Comparison of ENCODE assay signal across 10 cellular contexts in the genomic region with DNA sequence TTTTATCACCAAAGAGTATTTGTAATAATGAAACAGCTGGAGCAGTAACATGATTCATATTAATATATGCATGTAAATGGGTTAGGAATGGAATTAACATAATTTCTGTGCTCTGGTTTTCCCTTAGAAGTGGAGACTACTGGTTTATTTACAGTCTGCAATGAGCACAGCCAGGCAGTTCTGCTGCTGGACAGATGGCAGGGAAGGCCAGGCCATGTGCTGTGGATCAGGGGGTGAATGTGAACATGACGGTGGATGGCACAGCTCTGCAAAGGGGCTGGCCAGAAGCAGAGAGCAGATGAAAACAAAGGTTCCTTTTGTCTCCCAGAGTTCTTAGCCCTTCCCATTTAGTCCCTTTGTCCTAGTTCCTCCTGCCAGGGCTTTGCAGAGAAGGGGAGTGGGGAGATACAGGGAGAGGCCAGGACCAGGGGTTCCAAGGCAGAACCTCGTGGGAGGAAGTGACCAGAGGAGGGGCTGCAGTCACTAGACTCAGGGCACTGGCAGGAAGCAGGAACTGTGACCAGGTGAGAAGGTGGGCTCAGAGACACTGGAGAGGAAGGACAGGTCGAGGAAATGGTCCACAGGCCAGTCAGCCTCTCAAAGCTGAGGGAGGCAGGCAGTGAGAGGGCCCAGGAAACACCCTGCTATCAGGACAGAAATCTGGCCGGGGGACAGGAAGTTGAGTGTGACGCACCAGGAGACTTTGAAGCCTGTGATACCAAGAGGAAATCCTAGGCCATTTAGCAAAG.
A peak's percentile ranks its signal among the peaks of the same experiment; 100 is the strongest.
DNase-seq lines count a peak whose midpoint lies in the region; ATAC-seq and TF ChIP-seq lines count a peak whose summit lies in the region.
"Had no signal": no experiment of that assay in that cellular context is flagged by ENCODE, and none has a peak within 500 bp of the region (broad histone marks: within the 10 kb centered on the region; RNA-seq: fewer than 3 reads in every experiment).

No MANE protein-coding gene starts in this region.

- H3K27ac ChIP-seq in hepatocyte (peak overlapping the region; percentile 47), substantia nigra (ENCODE audit: low read depth, low read length, poor library complexity, severe bottlenecking) (peak overlapping the region; percentile 71), PC-9 (no peak overlapping the region)

- H3K27ac Mint-ChIP-seq in activated naive CD4-positive, alpha-beta T cell treated with anti-CD3 and anti-CD28 coated beads, Interleukin-2, amount 50 U/mL, for 24 hours: peak overlapping the region; percentile 69
- no peak overlapping the region for H3K27ac Mint-ChIP-seq in T-helper 17 cell
- H3K27ac Mint-ChIP-seq: CD4-positive, alpha-beta memory T cell had no signal

- H3K27me3 Mint-ChIP-seq in activated naive CD4-positive, alpha-beta T cell treated with anti-CD3 and anti-CD28 coated beads, Interleukin-2, amount 50 U/mL, for 24 hours: peaks cover 3% of the 10 kb centered on the region
- no peaks in the 10 kb centered on the region for H3K27me3 Mint-ChIP-seq in T-helper 17 cell

- no peaks in the 10 kb centered on the region for H3K36me3 Mint-ChIP-seq in activated naive CD4-positive, alpha-beta T cell treated with anti-CD3 and anti-CD28 coated beads, Interleukin-2, amount 50 U/mL, for 24 hours
- H3K36me3 Mint-ChIP-seq in T-helper 17 cell (ENCODE audit: low read depth): no peaks in the 10 kb centered on the region
- H3K36me3 Mint-ChIP-seq: CD4-positive, alpha-beta memory T cell had no signal

- H3K4me1 Mint-ChIP-seq in activated naive CD4-positive, alpha-beta T cell treated with anti-CD3 and anti-CD28 coated beads, Interleukin-2, amount 50 U/mL, for 24 hours: peaks cover 6% of the 10 kb centered on the region
- peaks cover 5% of the 10 kb centered on the region for H3K4me1 Mint-ChIP-seq in T-helper 17 cell

- H3F3A ChIP-seq in PC-9 (ENCODE audit: insufficient read depth, low read depth): 0 out of 2 replicates have a peak, but pooled peaks cover 4% of the 10 kb centered on the region

- POLR2A ChIA-PET in PC-9 (lab: Charles Lee; ENCODE audit: unreplicated experiment): no interaction called here

- intact Hi-C loops in PC-9 (cut with micrococcal nuclease; ENCODE audit: unreplicated experiment): no loop called here

- H3K36me3 ChIP-seq in hepatocyte (replicated peaks; ENCODE audit: insufficient read depth, low read depth) (no peaks in the 10 kb centered on the region), PC-9 (ENCODE audit: low read depth) (no peaks in the 10 kb centered on the region)

- H2AFZ ChIP-seq in hepatocyte: no peak overlapping the region
- no peak overlapping the region; the same call in 1 of the 2 replicates for H2AFZ ChIP-seq in PC-9

- H4K20me1 ChIP-seq in hepatocyte (ENCODE audit: insufficient read depth, poor library complexity, severe bottlenecking) (no peaks in the 10 kb centered on the region), PC-9 (ENCODE audit: insufficient read depth) (no peaks in the 10 kb centered on the region)

- H3K9me3 Mint-ChIP-seq in activated naive CD4-positive, alpha-beta T cell treated with anti-CD3 and anti-CD28 coated beads, Interleukin-2, amount 50 U/mL, for 24 hours: no peaks in the 10 kb centered on the region

- no TSS peak for BruUV-seq in PC-9 (replicated peaks; lab: Mats Ljungman, UMichigan)

- H3K4me2 ChIP-seq in hepatocyte (no peak overlapping the region), PC-9 (no peak overlapping the region)

- TF ChIP-seq CTCF in hepatocyte (IDR thresholded peaks at IDR 0.05; ENCODE audit: poor library complexity) (no peak), PC-9 (conservative IDR thresholded peaks at IDR 0.05) (no peak)

- no peak for DNase-seq in activated naive CD4-positive, alpha-beta T cell treated with anti-CD3 and anti-CD28 coated beads, Interleukin-2, amount 50 U/mL, for 16 hours
- DNase-seq in hepatocyte (ENCODE audit: low spot score) (no peak), substantia nigra (lab: John Stamatoyannopoulos, UW) (peak; percentile 4 to 91 (median 69)), T-helper 17 cell (no peak), PC-9 (no peak)
- DNase-seq: activated gamma-delta T cell; CD4-positive, alpha-beta memory T cell had no signal

- CTCF ChIA-PET in PC-9 (lab: Charles Lee): no interaction called here

- H3K4me3 ChIP-seq in hepatocyte (no peak overlapping the region), PC-9 (no peak overlapping the region)

- H3K4me3 Mint-ChIP-seq in activated naive CD4-positive, alpha-beta T cell treated with anti-CD3 and anti-CD28 coated beads, Interleukin-2, amount 50 U/mL, for 24 hours: no peak overlapping the region
- no peak overlapping the region for H3K4me3 Mint-ChIP-seq in T-helper 17 cell
- H3K4me3 Mint-ChIP-seq: CD4-positive, alpha-beta memory T cell had no signal

- H3K4me1 ChIP-seq in hepatocyte (ENCODE audit: insufficient read depth): no peaks in the 10 kb centered on the region
- H3K4me1 ChIP-seq in PC-9 (replicated peaks; ENCODE audit: insufficient read depth): no peaks in the 10 kb centered on the region

- H3K27me3 ChIP-seq in hepatocyte (no peaks in the 10 kb centered on the region), PC-9 (ENCODE audit: insufficient read depth, low read depth) (no peaks in the 10 kb centered on the region)

- ATAC-seq in SK-N-SH treated with all-trans-retinoic acid at 6 μM for 48 hours: peak; percentile 51; the same call in 1 of the 3 replicates
- no peak for ATAC-seq in HG02678 (IDR thresholded peaks at IDR 0.05; ENCODE audit: unreplicated experiment)
- ATAC-seq in T-helper 17 cell: no peak

- no peaks in the 10 kb centered on the region for H3K9me3 ChIP-seq in hepatocyte (ENCODE audit: low read depth)
- no peaks in the 10 kb centered on the region for H3K9me3 ChIP-seq in T-helper 17 cell (ENCODE audit: control insufficient read depth, low read length, poor library complexity, severe bottlenecking)
- no peaks in the 10 kb centered on the region for H3K9me3 ChIP-seq in PC-9 (ENCODE audit: insufficient read depth, low read depth)

- H3K79me2 ChIP-seq in hepatocyte: no peaks in the 10 kb centered on the region
- no peaks in the 10 kb centered on the region for H3K79me2 ChIP-seq in PC-9 (ENCODE audit: low read depth)

- 59% methylated on average over 5 of the region's 5 CpGs for WGBS in hepatocyte (ENCODE audit: low lambda C conversion rate, missing lambda C conversion rate)

- no peaks in the 10 kb centered on the region for H3K9me2 ChIP-seq in hepatocyte (replicated peaks; ENCODE audit: insufficient read depth)
- no peaks in the 10 kb centered on the region for H3K9me2 ChIP-seq in PC-9 (ENCODE audit: insufficient read depth)

TF ChIP-seq in SK-N-SH treated with all-trans-retinoic acid at 6 μM for 48 hours, 23 proteins besides CTCF, POLR2A, EP300 and RAD21:
- TF ChIP-seq ESRRG (CRISPR knock-in tag; IDR thresholded peaks at IDR 0.05) (no peak), TCF4 (CRISPR knock-in tag; IDR thresholded peaks at IDR 0.05; ENCODE audit: borderline replicate concordance) (peak; percentile 57; the same call in 1 of the 2 replicates)

Comparison
In these comparisons a context has a peak if more than half of its experiments do, and no peak if none do; other contexts are left out.
1. DNase-seq: peak in substantia nigra (49 of 49); none in activated naive CD4-positive, alpha-beta T cell treated with anti-CD3 and anti-CD28 coated beads, Interleukin-2, amount 50 U/mL, for 16 hours (single experiment), hepatocyte (single experiment), T-helper 17 cell (0 of 3) and PC-9 (0 of 2).